11 cellular contexts compared by ENCODE assay signal in the genomic region with DNA sequence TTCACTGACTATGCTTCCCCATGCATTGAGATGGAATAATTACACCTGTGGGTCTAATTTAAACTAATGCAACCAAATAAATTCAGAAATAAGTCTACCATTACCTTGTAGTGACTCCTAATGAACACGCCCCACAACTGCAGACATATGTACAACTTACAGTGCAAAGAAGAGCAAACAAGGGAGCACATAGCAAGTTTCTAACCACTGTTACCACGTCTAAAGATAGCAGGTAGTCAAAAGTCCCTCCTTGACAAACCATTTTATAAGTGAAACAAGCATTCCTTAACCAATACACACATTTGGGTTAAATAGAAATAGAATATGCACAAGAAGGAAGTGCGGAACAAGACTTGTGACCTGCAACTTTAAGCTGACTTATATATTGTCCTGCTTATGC. TPM values are rescaled to one million over a fixed set of nuclear protein-coding genes. Genes with fewer than 3 reads are reported as not detected.
DNase-seq lines count a peak whose midpoint lies in the region; ATAC-seq and TF ChIP-seq lines count a peak whose summit lies in the region.
"Had no signal": no experiment of that assay in that cellular context is flagged by ENCODE, and none has a peak within 500 bp of the region (broad histone marks: within the 10 kb centered on the region; RNA-seq: fewer than 3 reads in every experiment).

No MANE protein-coding gene starts in this region.

- intact Hi-C loops in CD8-positive, alpha-beta T cell (cut with DNase I, micrococcal nuclease): loop anchor here (2.0 kb wide), 2 partner anchors 18 to 20 kb away; a partner anchor contains a TSS
- intact Hi-C loops in aorta (cut with DNase I): no loop called here

- H3K27ac ChIP-seq in CD8-positive, alpha-beta T cell (ENCODE audit: low read depth, low read length): no peak overlapping the region
- H3K27ac ChIP-seq in endodermal cell (ENCODE audit: low read depth, low read length) (no peak overlapping the region), aorta (ENCODE audit: low read depth in 1 of 2, low read length in 2 of 2) (no peak overlapping the region)

- CTCF ChIA-PET in CD8-positive, alpha-beta T cell (lab: Charles Lee): interaction anchor here (1.0 kb wide), 1 partner anchor 12 kb away, joined by 3 read pairs; no protein-coding TSS in a partner anchor

- peak; percentile 70 for ATAC-seq in CD8-positive, alpha-beta T cell
- ATAC-seq in GM19372 (IDR thresholded peaks at IDR 0.05; ENCODE audit: low read depth, unreplicated experiment) (peak; percentile 89), HG03095 (IDR thresholded peaks at IDR 0.05; ENCODE audit: unreplicated experiment) (peak; percentile 90), aorta (ENCODE audit: low FRiP score) (no peak)
- ATAC-seq: left colon had no signal

- peak overlapping the region; percentile 85 for H3K27ac Mint-ChIP-seq in CD8-positive, alpha-beta T cell
- H3K27ac Mint-ChIP-seq in activated naive CD8-positive, alpha-beta T cell treated with anti-CD3 and anti-CD28 coated beads for 36 hours: peak overlapping the region; percentile 26
- H3K27ac Mint-ChIP-seq in endodermal cell: no peak overlapping the region

- POLR2A ChIA-PET in CD8-positive, alpha-beta T cell (lab: Charles Lee): interaction anchor here (0.6 kb wide), 1 partner anchor 74 kb away, joined by 3 read pairs; no protein-coding TSS in a partner anchor

- peaks cover 69% of the 10 kb centered on the region for H3K4me1 Mint-ChIP-seq in CD8-positive, alpha-beta T cell (ENCODE audit: low read depth)
- H3K4me1 Mint-ChIP-seq in activated naive CD8-positive, alpha-beta T cell treated with anti-CD3 and anti-CD28 coated beads for 36 hours: peaks cover 48% of the 10 kb centered on the region
- H3K4me1 Mint-ChIP-seq in endodermal cell: peaks cover 22% of the 10 kb centered on the region

- peaks cover 3% of the 10 kb centered on the region for H3K36me3 Mint-ChIP-seq in CD8-positive, alpha-beta T cell
- peaks cover 3% of the 10 kb centered on the region for H3K36me3 Mint-ChIP-seq in activated naive CD8-positive, alpha-beta T cell treated with anti-CD3 and anti-CD28 coated beads for 36 hours
- no peaks in the 10 kb centered on the region for H3K36me3 Mint-ChIP-seq in endodermal cell (ENCODE audit: low read depth)

- H3K9me3 Mint-ChIP-seq in CD8-positive, alpha-beta T cell: no peaks in the 10 kb centered on the region
- H3K9me3 Mint-ChIP-seq in activated naive CD8-positive, alpha-beta T cell treated with anti-CD3 and anti-CD28 coated beads for 36 hours: no peaks in the 10 kb centered on the region
- no peaks in the 10 kb centered on the region for H3K9me3 Mint-ChIP-seq in endodermal cell

- no peaks in the 10 kb centered on the region for H3K36me3 ChIP-seq in CD8-positive, alpha-beta T cell (ENCODE audit: insufficient read depth, low read length)
- no peaks in the 10 kb centered on the region for H3K36me3 ChIP-seq in endodermal cell (ENCODE audit: control insufficient read depth, insufficient read depth, low read length)
- no peaks in the 10 kb centered on the region for H3K36me3 ChIP-seq in aorta (ENCODE audit: control insufficient read depth in 1 of 2, insufficient read depth in 2 of 2, low read length in 1 of 2)

- H3K27me3 Mint-ChIP-seq in CD8-positive, alpha-beta T cell (ENCODE audit: low read depth): no peaks in the 10 kb centered on the region
- no peaks in the 10 kb centered on the region for H3K27me3 Mint-ChIP-seq in activated naive CD8-positive, alpha-beta T cell treated with anti-CD3 and anti-CD28 coated beads for 36 hours
- H3K27me3 Mint-ChIP-seq in endodermal cell (ENCODE audit: insufficient read depth): no peaks in the 10 kb centered on the region

- peaks cover 25% of the 10 kb centered on the region for H3K4me1 ChIP-seq in CD8-positive, alpha-beta T cell (ENCODE audit: insufficient read depth, low read length)
- H3K4me1 ChIP-seq in endodermal cell (ENCODE audit: control insufficient read depth, insufficient read depth, low read length) (no peaks in the 10 kb centered on the region), aorta (ENCODE audit: control insufficient read depth in 1 of 2, insufficient read depth in 2 of 2, low read length in 2 of 2) (peaks cover 0 to 4% of the 10 kb centered on the region in 2 donors)

- no peaks in the 10 kb centered on the region for H3K9me3 ChIP-seq in CD8-positive, alpha-beta T cell (ENCODE audit: low read length)
- H3K9me3 ChIP-seq in endodermal cell (ENCODE audit: control insufficient read depth, low read length): no peaks in the 10 kb centered on the region
- H3K9me3 ChIP-seq in aorta (ENCODE audit: control insufficient read depth, low read length): no peaks in the 10 kb centered on the region

- no peaks in the 10 kb centered on the region for H3K27me3 ChIP-seq in CD8-positive, alpha-beta T cell (ENCODE audit: insufficient read depth, low read length)
- H3K27me3 ChIP-seq in endodermal cell (ENCODE audit: control insufficient read depth, insufficient read depth, low read length, poor library complexity, severe bottlenecking) (no peaks in the 10 kb centered on the region), aorta (ENCODE audit: control insufficient read depth in 1 of 2, insufficient read depth in 2 of 2, low read length in 1 of 2) (no peaks in the 10 kb centered on the region)

- TF ChIP-seq CTCF in CD8-positive, alpha-beta T cell (IDR thresholded peaks at IDR 0.05): no peak
- no peak for TF ChIP-seq CTCF in endodermal cell (conservative IDR thresholded peaks at IDR 0.05)

- no peak overlapping the region for H3K9ac ChIP-seq in endodermal cell (ENCODE audit: extremely low read depth, low read length, poor library complexity, severe bottlenecking)

- WGBS in endodermal cell (ENCODE audit: insufficient coverage in 1 of 2, insufficient read length in 1 of 2), 2 experiments: 91 to 100% methylated on average over 1 to 3 of the region's 3 CpGs
- 87 to 89% methylated on average over 3 of the region's 3 CpGs for WGBS in aorta, 2 donors

- H3K4me3 Mint-ChIP-seq in CD8-positive, alpha-beta T cell: peak overlapping the region; percentile 63
- peak overlapping the region; percentile 29 for H3K4me3 Mint-ChIP-seq in activated naive CD8-positive, alpha-beta T cell treated with anti-CD3 and anti-CD28 coated beads for 36 hours
- no peak overlapping the region for H3K4me3 Mint-ChIP-seq in endodermal cell

- no peak for DNase-seq in CD8-positive, alpha-beta T cell
- no peak for DNase-seq in activated naive CD8-positive, alpha-beta T cell treated with anti-CD3 and anti-CD28 coated beads for 36 hours
- DNase-seq in SK-N-DZ (ENCODE audit: low spot score) (no peak), endodermal cell (no peak), aorta (no peak), GM19240 (ENCODE audit: insufficient read length, low spot score) (no peak)
- DNase-seq: DMS 273 treated with DMSO at 0.1 percent for 48 hours; left colon; stimulated activated CD4-positive, alpha-beta T cell treated with anti-CD3 and anti-CD28 coated beads, Interleukin-4, amount 100 ng/mL, for 4 hours had no signal

- H3K4me3 ChIP-seq in CD8-positive, alpha-beta T cell (ENCODE audit: low read depth, low read length): peak overlapping the region; percentile 20
- H3K4me3 ChIP-seq in endodermal cell (ENCODE audit: low read length) (no peak overlapping the region), aorta (ENCODE audit: low read length in 2 of 2) (no peak overlapping the region)

RNA-seq across cellular contexts. Expression of a gene that starts 20.6 kb away (rescaled TPM):
- 10 to 100 TPM; 55.7 to 60.2 TPM for total RNA-seq in CD8-positive, alpha-beta T cell
- 10 to 100 TPM; 24.8 to 29.7 TPM for total RNA-seq in activated naive CD8-positive, alpha-beta T cell treated with anti-CD3 and anti-CD28 coated beads for 36 hours
- 21.3 and 23.1 TPM in 2 replicates for polyA plus RNA-seq in SK-N-DZ (2014; cell fraction: cytosol; rRNA removed)
- polyA plus RNA-seq in SK-N-DZ (2014; cell fraction: nucleus; rRNA removed): 39.8 and 51.8 TPM in 2 replicates
- 10 to 100 TPM; 47.2 to 53.9 TPM for total RNA-seq in endodermal cell
- 46.3 TPM for polyA plus RNA-seq in endodermal cell (2013, experiment 1 of 2)
- 45.3 TPM for polyA plus RNA-seq in endodermal cell (2013, experiment 2 of 2)
- total RNA-seq in aorta: 10 to 100 TPM; 67.4 to 84.0 TPM
- 10 to 100 TPM; 12.0 to 30.4 TPM for polyA plus RNA-seq in aorta

Comparison
In these comparisons a context has a peak if more than half of its experiments do, and no peak if none do; other contexts are left out.
1. intact Hi-C loops: an anchor here in CD8-positive, alpha-beta T cell (2.0 kb wide); none called in aorta.